Comparison of ENCODE assay signal across 15 cellular contexts in genomic region chr16:86211800-86212199, GRCh38.
"Had no signal": no experiment of that assay in that cellular context is flagged by ENCODE, and none has a peak within 500 bp of the region (broad histone marks: within the 10 kb centered on the region; RNA-seq: fewer than 3 reads in every experiment).

No MANE protein-coding gene starts in this region.

- H3K36me3 ChIP-seq: breast epithelium, left ventricle myocardium inferior, stomach, thyroid gland, uterus had no signal

- H3K27ac Mint-ChIP-seq: activated T-cell treated with anti-CD3 and anti-CD28 coated beads, Interleukin-2, amount 50 U/mL, for 72 hours; endodermal cell; nephron progenitor cell had no signal

- H3K27me3 Mint-ChIP-seq: memory B cell had no signal

- DNase-seq: activated CD4-positive, CD25-positive, alpha-beta regulatory T cell treated with anti-CD3 and anti-CD28 coated beads, Interleukin-2, amount 50 U/mL, for 72 hours; activated gamma-delta T cell treated with Interleukin-2 at 50 U/mL for 16 hours; activated T-cell treated with anti-CD3 and anti-CD28 coated beads, Interleukin-2, amount 50 U/mL, for 72 hours; aorta; endodermal cell; kidney; left ventricle myocardium inferior; nephron progenitor cell; stimulated activated CD4-positive, alpha-beta T cell treated with anti-CD3 and anti-CD28 coated beads, Interleukin-4, amount 100 ng/mL, for 24 hours; stomach; thyroid gland; uterus had no signal

- H3K4me3 Mint-ChIP-seq: activated T-cell treated with anti-CD3 and anti-CD28 coated beads, Interleukin-2, amount 50 U/mL, for 72 hours; endodermal cell; memory B cell; nephron progenitor cell had no signal

- H3K4me3 ChIP-seq: breast epithelium, hepatocyte, left ventricle myocardium inferior, stomach, thyroid gland, uterus had no signal

- H3K9me3 ChIP-seq: breast epithelium, left ventricle myocardium inferior, stomach, thyroid gland, uterus had no signal

- H3K4me1 ChIP-seq: breast epithelium, thyroid gland, uterus had no signal

- H3K27me3 ChIP-seq: hepatocyte, thyroid gland, uterus had no signal
